8 cellular contexts compared by ENCODE assay signal in the genomic region with DNA sequence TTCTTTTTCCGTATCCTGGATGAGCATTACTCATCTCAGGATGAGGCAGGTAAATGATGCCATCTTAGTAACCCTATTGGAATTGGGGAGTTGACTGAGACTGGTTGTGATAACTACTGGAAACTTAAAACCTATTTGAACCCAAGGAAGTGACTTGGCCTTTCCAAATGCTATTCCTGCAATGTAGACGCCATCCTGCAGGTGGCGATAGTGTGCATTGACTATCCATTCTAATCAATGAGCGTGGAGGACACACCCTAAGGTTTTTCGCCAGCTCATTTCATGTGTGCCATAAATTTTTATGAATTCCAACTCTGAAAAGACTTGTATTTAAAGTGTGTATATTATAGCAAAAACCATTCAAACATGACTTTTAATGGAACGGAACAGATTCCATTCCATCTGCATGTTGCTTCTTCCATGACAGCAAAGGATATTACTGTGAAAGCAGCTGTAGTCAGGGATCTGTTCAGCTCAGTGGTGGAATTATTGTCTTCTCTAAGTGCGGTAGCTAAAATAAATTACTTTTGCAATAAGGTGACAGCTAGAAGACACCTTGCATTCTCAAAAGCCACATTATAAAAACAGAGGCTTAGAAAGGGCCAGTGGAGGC. TPM values are rescaled to one million over a fixed set of nuclear protein-coding genes. Genes with fewer than 3 reads are reported as not detected.
DNase-seq lines count a peak whose midpoint lies in the region; ATAC-seq and TF ChIP-seq lines count a peak whose summit lies in the region.

No MANE protein-coding gene starts in this region.

- H3K27me3 ChIP-seq in CD8-positive, alpha-beta T cell (ENCODE audit: insufficient read depth, low read length) = no peaks in the 10 kb centered on the region

- intact Hi-C loops in CD8-positive, alpha-beta T cell (cut with DNase I, micrococcal nuclease) = no loop called here

- peaks cover 10% of the 10 kb centered on the region for H3K9me3 Mint-ChIP-seq in CD8-positive, alpha-beta T cell

- POLR2A ChIA-PET in CD8-positive, alpha-beta T cell (lab: Charles Lee) = no interaction called here

- H3K9me3 ChIP-seq in CD8-positive, alpha-beta T cell (ENCODE audit: low read length) = no peaks in the 10 kb centered on the region

- no peaks in the 10 kb centered on the region for H3K36me3 Mint-ChIP-seq in CD8-positive, alpha-beta T cell

- no peak for TF ChIP-seq CTCF in CD8-positive, alpha-beta T cell (IDR thresholded peaks at IDR 0.05)

- CTCF ChIA-PET in CD8-positive, alpha-beta T cell (lab: Charles Lee) = interaction anchor here (1.0 kb wide), 1 partner anchor 49 kb away, joined by 3 read pairs; no protein-coding TSS in a partner anchor

- no peak for ATAC-seq in esophagus mucosa
- no peak for ATAC-seq in CD8-positive, alpha-beta T cell
- ATAC-seq in GM18519 (IDR thresholded peaks at IDR 0.05; ENCODE audit: low FRiP score, unreplicated experiment) = no peak

- peaks cover 11% of the 10 kb centered on the region for H3K27me3 Mint-ChIP-seq in CD8-positive, alpha-beta T cell (ENCODE audit: low read depth)

- no peak overlapping the region for H3K27ac ChIP-seq in CD8-positive, alpha-beta T cell (ENCODE audit: low read depth, low read length)

- DNase-seq in CMK (ENCODE audit: low read depth) (peak; percentile 17), HK-2 (ENCODE audit: unreplicated experiment) (peak; percentile 17), lung microvascular endothelial cell (ENCODE audit: low read depth in 2 of 2) (peak; percentile 14 to 16), GM03348 (ENCODE audit: low spot score) (no peak)
- DNase-seq in activated CD8-positive, alpha-beta memory T cell treated with anti-CD3 and anti-CD28 coated beads, Interleukin-2, amount 50 U/mL, for 48 hours = peak; percentile 85
- no peak for DNase-seq in CD8-positive, alpha-beta T cell

- H3K4me3 ChIP-seq in CD8-positive, alpha-beta T cell (ENCODE audit: low read depth, low read length) = no peak overlapping the region

- no peak overlapping the region for H3K4me3 Mint-ChIP-seq in CD8-positive, alpha-beta T cell

- no peaks in the 10 kb centered on the region for H3K4me1 ChIP-seq in CD8-positive, alpha-beta T cell (ENCODE audit: insufficient read depth, low read length)

- H3K27ac Mint-ChIP-seq in CD8-positive, alpha-beta T cell = no peak overlapping the region

- no peaks in the 10 kb centered on the region for H3K4me1 Mint-ChIP-seq in CD8-positive, alpha-beta T cell (ENCODE audit: low read depth)

- H3K36me3 ChIP-seq in CD8-positive, alpha-beta T cell (ENCODE audit: insufficient read depth, low read length) = no peaks in the 10 kb centered on the region

RNA-seq across cellular contexts. Expression of gene SYT17, which starts 55.3 kb away (rescaled TPM):
- total RNA-seq in lung microvascular endothelial cell (1.7 and 4.4 TPM in 2 replicates), esophagus mucosa (2.0 TPM)
- not detected for total RNA-seq in CD8-positive, alpha-beta T cell

Comparison
In these comparisons a context has a peak if more than half of its experiments do, and no peak if none do; other contexts are left out.
1. DNase-seq: peak in CMK (single experiment), HK-2 (single experiment), activated CD8-positive, alpha-beta memory T cell treated with anti-CD3 and anti-CD28 coated beads, Interleukin-2, amount 50 U/mL, for 48 hours (single experiment) and lung microvascular endothelial cell (2 of 2); none in CD8-positive, alpha-beta T cell (0 of 7) and GM03348 (single experiment).